Comparison of ENCODE assay signal across 9 cellular contexts in genomic region chrX:110145854-110146253, GRCh38.
DNase-seq lines count a peak whose midpoint lies in the region; ATAC-seq, FAIRE-seq and TF ChIP-seq lines count a peak whose summit lies in the region.
"Had no signal": no experiment of that assay in that cellular context is flagged by ENCODE, and none has a peak within 500 bp of the region (broad histone marks: within the 10 kb centered on the region; RNA-seq: fewer than 3 reads in every experiment).

No MANE protein-coding gene starts in this region.

- CTCF ChIA-PET in MCF 10A (lab: Yijun Ruan, JAX) (interaction anchor here (0.6 to 4.4 kb wide), 31 partner anchors 10 to 1633 kb away, joined by 3 to 72 read pairs (median 5); no protein-coding TSS in a partner anchor), HepG2 (lab: Yijun Ruan, JAX; ENCODE audit: low intra/inter-chr PET ratio, low total read pairs) (interaction anchor here (0.6 to 1.9 kb wide), 2 partner anchors 234 to 263 kb away, joined by 3 to 5 read pairs; no protein-coding TSS in a partner anchor)

- ATAC-seq in GM21723 (IDR thresholded peaks at IDR 0.05; ENCODE audit: unreplicated experiment) (peak; percentile 74), HepG2 (peak; percentile 73)

- H3K9me3 ChIP-seq in HepG2 (ENCODE audit: low read length), result no peaks in the 10 kb centered on the region

- BruUV-seq in MCF 10A (replicated peaks; lab: Mats Ljungman, UMichigan) (no TSS peak), HepG2 (replicated peaks; lab: Mats Ljungman, UMichigan) (no TSS peak)

- DNase-seq in SKM-1 treated with dmso at 0.1 percent for 144 hours (lab: John Stamatoyannopoulos, UW; ENCODE audit: unreplicated experiment), result peak; percentile 24
- DNase-seq in SKM-1 (lab: John Stamatoyannopoulos, UW; ENCODE audit: unreplicated experiment), result no peak
- peak; percentile 43 for DNase-seq in NCI-H2227 (lab: John Stamatoyannopoulos, UW; ENCODE audit: unreplicated experiment)
- peak; percentile 46 for DNase-seq in MCF 10A (ENCODE audit: unreplicated experiment)
- DNase-seq in HepG2 (ENCODE audit: low spot score), result no peak
- no peak for DNase-seq in NCI-H1417 treated with DMSO at 0.1 percent for 48 hours (lab: John Stamatoyannopoulos, UW)
- no peak for DNase-seq in putamen (ENCODE audit: low spot score)

- H3K79me2 ChIP-seq in HepG2 (ENCODE audit: insufficient read depth, low read length), result no peaks in the 10 kb centered on the region

- H3K27ac Mint-ChIP-seq in MCF 10A (ENCODE audit: low read depth, unreplicated experiment), result peak overlapping the region; percentile 25

- peak; percentile 53 for FAIRE-seq in HepG2 (lab: Jason Lieb, UNC)

- no peak overlapping the region for H3K4me2 ChIP-seq in HepG2 (ENCODE audit: low read depth, low read length)

- H3K9ac ChIP-seq in HepG2 (ENCODE audit: insufficient read depth, low read depth, low read length), result no peak overlapping the region

- intact Hi-C loops in MCF 10A (cut with micrococcal nuclease), result loop anchor here (1.0 to 5.0 kb wide), 4 partner anchors 100 to 434 kb away; partner anchors contain the start of gene TMEM164
- intact Hi-C loops in HepG2 (cut with micrococcal nuclease; ENCODE audit: unreplicated experiment), result no loop called here

- TF ChIP-seq CTCF in MCF 10A (IDR thresholded peaks at IDR 0.05; ENCODE audit: unreplicated experiment) (peak; percentile 44), HepG2 (CRISPR knock-in tag; IDR thresholded peaks at IDR 0.05) (peak; percentile 45)

- TF ChIP-seq POLR2A in HepG2 (IDR thresholded peaks at IDR 0.05; ENCODE audit: insufficient read depth in 1 of 2, low read depth in 2 of 2, low read length in 2 of 2), result no peak

- H3K27me3 ChIP-seq in HepG2 (ENCODE audit: control insufficient read depth in 1 of 2, insufficient read depth in 2 of 2, low read length in 2 of 2), result no peaks in the 10 kb centered on the region

- H3K36me3 Mint-ChIP-seq in MCF 10A (ENCODE audit: insufficient read depth, unreplicated experiment), result peaks cover 35% of the 10 kb centered on the region

- H4K20me1 ChIP-seq in HepG2 (ENCODE audit: insufficient read depth, low read length), result no peaks in the 10 kb centered on the region

- no peak overlapping the region for H2AFZ ChIP-seq in HepG2 (ENCODE audit: low read length)

- H3K4me3 ChIP-seq in HepG2 (replicated peaks in 1 of 3; ENCODE audit: insufficient read depth in 1 of 3, low read depth in 2 of 3, low read length in 3 of 3), result no peak overlapping the region
- H3K4me3 ChIP-seq: skin epidermis had no signal

- no peak overlapping the region for H3K27ac ChIP-seq in HepG2 (ENCODE audit: extremely low read length, insufficient read depth, low read length)
- H3K27ac ChIP-seq: skin epidermis had no signal

- in situ Hi-C loops in HepG2 (cut with HindIII; ENCODE audit: extremely low pct_ligation_motif_present, low pct_unique_long_range_greater_than_20kb), result no loop called here

- POLR2A ChIA-PET in MCF 10A (lab: Yijun Ruan, JAX), result interaction anchor here (0.8 to 1.6 kb wide), 7 partner anchors 59 to 257 kb away, joined by 3 to 9 read pairs (median 4); partner anchors contain the start of gene TMEM164
- POLR2A ChIA-PET in HepG2 (lab: Yijun Ruan, JAX), result no interaction called here

- H3K9me3 Mint-ChIP-seq in MCF 10A (ENCODE audit: unreplicated experiment), result peaks cover 11% of the 10 kb centered on the region

- no peak for TF ChIP-seq RAD21 in HepG2 (CRISPR knock-in tag; IDR thresholded peaks at IDR 0.05)

- 25% methylated on average over 4 of the region's 4 CpGs for WGBS in HepG2 (ENCODE audit: low lambda C conversion rate)

- peaks cover 51% of the 10 kb centered on the region for H3K27me3 Mint-ChIP-seq in MCF 10A (ENCODE audit: insufficient read depth, unreplicated experiment)

- H3K4me1 ChIP-seq in HepG2 (ENCODE audit: insufficient read depth, low read length), result peaks cover 12% of the 10 kb centered on the region; the same call in 1 of the 2 replicates

- H3K4me3 Mint-ChIP-seq in MCF 10A (ENCODE audit: unreplicated experiment), result no peak overlapping the region

- peaks cover 11% of the 10 kb centered on the region for H3K4me1 Mint-ChIP-seq in MCF 10A (ENCODE audit: insufficient read depth, unreplicated experiment)

- TF ChIP-seq EP300 in HepG2 (IDR thresholded peaks at IDR 0.05; ENCODE audit: low read depth in 2 of 2, low read length in 2 of 2) (no peak), HepG2 (CRISPR knock-in tag; IDR thresholded peaks at IDR 0.05; ENCODE audit: borderline replicate concordance) (no peak)

- no peaks in the 10 kb centered on the region for H3K36me3 ChIP-seq in HepG2 (replicated peaks in 1 of 2; ENCODE audit: control insufficient read depth in 1 of 2, insufficient read depth in 2 of 2, low read length in 2 of 2)

TF ChIP-seq in HepG2, 621 proteins besides CTCF, POLR2A, EP300 and RAD21:
- TF ChIP-seq NFKB2 (CRISPR knock-in tag; IDR thresholded peaks at IDR 0.05; ENCODE audit: borderline replicate concordance) (no peak), ZNF224 (CRISPR knock-in tag; IDR thresholded peaks at IDR 0.05) (no peak), ESRRA (CRISPR knock-in tag; IDR thresholded peaks at IDR 0.05; ENCODE audit: low read depth) (no peak), MAFK (conservative IDR thresholded peaks at IDR 0.05 in 1 of 2, IDR thresholded peaks at IDR 0.05 in 1 of 2; ENCODE audit: low read length in 2 of 2) (0 out of 4 replicates have a peak, but pooled peaks of 1 of the 2 experiments have one; percentile 15), ZSCAN9 (CRISPR knock-in tag; IDR thresholded peaks at IDR 0.05; ENCODE audit: borderline replicate concordance) (no peak), ATAD3A (CRISPR knock-in tag; IDR thresholded peaks at IDR 0.05) (no peak), PREB (CRISPR knock-in tag; IDR thresholded peaks at IDR 0.05) (no peak), HCFC1 (IDR thresholded peaks at IDR 0.05; ENCODE audit: low read depth, low read length) (no peak), ZBTB39 (CRISPR knock-in tag; IDR thresholded peaks at IDR 0.05) (no peak), ZNF24 (IDR thresholded peaks at IDR 0.05) (no peak), AHR (CRISPR knock-in tag; IDR thresholded peaks at IDR 0.05) (no peak), ZNF563 (CRISPR knock-in tag; IDR thresholded peaks at IDR 0.05) (no peak), ZNF580 (CRISPR knock-in tag; IDR thresholded peaks at IDR 0.05; ENCODE audit: borderline replicate concordance, low read depth) (no peak), STAG1 (CRISPR knock-in tag; IDR thresholded peaks at IDR 0.05) (0 out of 2 replicates have a peak, but pooled peaks have one; percentile 8), MYNN (CRISPR knock-in tag; IDR thresholded peaks at IDR 0.05; ENCODE audit: low read depth) (no peak)

Comparison
In these comparisons a context has a peak if more than half of its experiments do, and no peak if none do; other contexts are left out.
1. DNase-seq: peak in SKM-1 treated with dmso at 0.1 percent for 144 hours (single experiment), NCI-H2227 (single experiment) and MCF 10A (single experiment); none in SKM-1 (single experiment), HepG2 (single experiment), NCI-H1417 treated with DMSO at 0.1 percent for 48 hours (single experiment) and putamen (single experiment).